ENCODE assay signal across 9 cellular contexts in the genomic region with DNA sequence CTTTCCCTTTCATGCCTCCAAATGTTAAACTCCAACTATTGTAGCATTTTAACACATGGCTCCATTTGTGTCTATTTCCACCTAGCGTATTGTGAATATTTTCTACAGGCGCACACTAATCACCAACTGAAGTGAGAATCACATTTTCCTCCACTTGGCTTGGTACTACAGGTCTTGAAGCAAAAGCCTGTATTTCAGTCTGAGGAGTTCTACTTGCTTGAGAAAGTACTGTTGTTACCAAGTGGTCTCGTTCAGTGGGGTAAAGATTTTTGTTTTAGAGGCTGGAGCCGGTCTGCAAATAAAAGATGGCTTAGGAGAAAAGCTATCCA. TPM values are rescaled to one million over a fixed set of nuclear protein-coding genes. Genes with fewer than 3 reads are reported as not detected.
DNase-seq lines count a peak whose midpoint lies in the region; ATAC-seq, FAIRE-seq and TF ChIP-seq lines count a peak whose summit lies in the region.
"Had no signal": no experiment of that assay in that cellular context is flagged by ENCODE, and none has a peak within 500 bp of the region (broad histone marks: within the 10 kb centered on the region; RNA-seq: fewer than 3 reads in every experiment).

No MANE protein-coding gene starts in this region.

- no peak for FAIRE-seq in HepG2 (lab: Jason Lieb, UNC)
- FAIRE-seq: G401.6 had no signal

- peak overlapping the region; percentile 87 for H3K9ac ChIP-seq in HepG2 (ENCODE audit: insufficient read depth, low read depth, low read length)

- peaks cover 16% of the 10 kb centered on the region for H3K36me3 Mint-ChIP-seq in activated CD8-positive, alpha-beta memory T cell treated with anti-CD3 and anti-CD28 coated beads, Interleukin-2, amount 10 ng/mL, durations not matched to agents 7 days and 5 days
- H3K36me3 Mint-ChIP-seq in activated naive CD8-positive, alpha-beta T cell, result peaks cover 5% of the 10 kb centered on the region

- ATAC-seq in activated CD8-positive, alpha-beta memory T cell treated with anti-CD3 and anti-CD28 coated beads, Interleukin-2, amount 10 ng/mL, durations not matched to agents 7 days and 5 days, result no peak
- ATAC-seq in HG03139 (IDR thresholded peaks at IDR 0.05; ENCODE audit: unreplicated experiment), result peak; percentile 4
- peak; percentile 14 for ATAC-seq in HepG2
- no peak for ATAC-seq in mucosa of descending colon

- no peaks in the 10 kb centered on the region for H3K9me3 Mint-ChIP-seq in activated CD8-positive, alpha-beta memory T cell treated with anti-CD3 and anti-CD28 coated beads, Interleukin-2, amount 10 ng/mL, durations not matched to agents 7 days and 5 days (ENCODE audit: low read depth)
- no peaks in the 10 kb centered on the region for H3K9me3 Mint-ChIP-seq in activated naive CD8-positive, alpha-beta T cell (ENCODE audit: low read depth)

- H2AFZ ChIP-seq in HepG2 (ENCODE audit: low read length), result peak overlapping the region; percentile 98

- H3K27me3 ChIP-seq in HepG2 (ENCODE audit: control insufficient read depth in 1 of 2, insufficient read depth in 2 of 2, low read length in 2 of 2) (no peaks in the 10 kb centered on the region), transverse colon (no peaks in the 10 kb centered on the region)

- H3K4me3 Mint-ChIP-seq in activated CD8-positive, alpha-beta memory T cell treated with anti-CD3 and anti-CD28 coated beads, Interleukin-2, amount 10 ng/mL, durations not matched to agents 7 days and 5 days, result peak overlapping the region; percentile 87
- H3K4me3 Mint-ChIP-seq in activated naive CD8-positive, alpha-beta T cell, result peak overlapping the region; percentile 96

- intact Hi-C loops in HepG2 (cut with micrococcal nuclease; ENCODE audit: unreplicated experiment), result loop anchor here (1.0 to 10.0 kb wide), 2 partner anchors 54 to 89 kb away; no protein-coding TSS in a partner anchor
- intact Hi-C loops in transverse colon (cut with DNase I; ENCODE audit: low total_unique reads), result no loop called here
- intact Hi-C loops in mucosa of descending colon (cut with DNase I, micrococcal nuclease), result no loop called here

- H3K36me3 ChIP-seq in HepG2 (replicated peaks in 1 of 2; ENCODE audit: control insufficient read depth in 1 of 2, insufficient read depth in 2 of 2, low read length in 2 of 2) (peaks cover 0 to 4% of the 10 kb centered on the region in 2 experiments; a peak in 1 of 5 replicates), transverse colon (no peaks in the 10 kb centered on the region), mucosa of descending colon (ENCODE audit: low read depth) (no peaks in the 10 kb centered on the region)

- H3K4me1 ChIP-seq in HepG2 (ENCODE audit: insufficient read depth, low read length), result peaks cover 26% of the 10 kb centered on the region
- peaks cover 0 to 17% (median 12%) of the 10 kb centered on the region in 4 donors for H3K4me1 ChIP-seq in transverse colon
- peaks cover 8% of the 10 kb centered on the region for H3K4me1 ChIP-seq in mucosa of descending colon (ENCODE audit: low read depth)

- H3K9me3 ChIP-seq in HepG2 (ENCODE audit: low read length) (no peaks in the 10 kb centered on the region), transverse colon (no peaks in the 10 kb centered on the region), mucosa of descending colon (no peaks in the 10 kb centered on the region)

- WGBS in HepG2 (ENCODE audit: low lambda C conversion rate), result 12% methylated on average over 4 of the region's 4 CpGs
- WGBS in transverse colon (ENCODE audit: low coverage in 1 of 2), 2 donors, result 32 to 73% methylated on average over 3 to 4 of the region's 4 CpGs

- DNase-seq in activated CD8-positive, alpha-beta memory T cell treated with anti-CD3 and anti-CD28 coated beads, Interleukin-2, amount 10 ng/mL, durations not matched to agents 7 days and 5 days, result no peak
- no peak for DNase-seq in activated CD8-positive, alpha-beta memory T cell treated with anti-CD3 and anti-CD28 coated beads, Interleukin-2, amount 50 U/mL, for 48 hours
- DNase-seq in HepG2 (ENCODE audit: low spot score) (no peak), transverse colon (no peak), mucosa of descending colon (no peak), NCI-H69 (lab: John Stamatoyannopoulos, UW) (no peak)

- no peak for TF ChIP-seq CTCF in HepG2 (CRISPR knock-in tag; IDR thresholded peaks at IDR 0.05)
- TF ChIP-seq CTCF in transverse colon (IDR thresholded peaks at IDR 0.05), result no peak
- no peak for TF ChIP-seq CTCF in mucosa of descending colon (IDR thresholded peaks at IDR 0.05)

- H3K4me1 Mint-ChIP-seq in activated CD8-positive, alpha-beta memory T cell treated with anti-CD3 and anti-CD28 coated beads, Interleukin-2, amount 10 ng/mL, durations not matched to agents 7 days and 5 days, result peaks cover 23% of the 10 kb centered on the region
- H3K4me1 Mint-ChIP-seq in activated naive CD8-positive, alpha-beta T cell (ENCODE audit: low read depth), result peaks cover 28% of the 10 kb centered on the region

- H3K27ac ChIP-seq in HepG2 (ENCODE audit: extremely low read length, insufficient read depth, low read length) (peak overlapping the region; percentile 86), transverse colon (peak overlapping the region; percentile 90 to 96 (median 92))

- H3K79me2 ChIP-seq in HepG2 (ENCODE audit: insufficient read depth, low read length), result peaks cover 35% of the 10 kb centered on the region

- H3K27me3 Mint-ChIP-seq in activated CD8-positive, alpha-beta memory T cell treated with anti-CD3 and anti-CD28 coated beads, Interleukin-2, amount 10 ng/mL, durations not matched to agents 7 days and 5 days, result no peaks in the 10 kb centered on the region
- no peaks in the 10 kb centered on the region for H3K27me3 Mint-ChIP-seq in activated naive CD8-positive, alpha-beta T cell

- in situ Hi-C loops in HepG2 (cut with HindIII; ENCODE audit: extremely low pct_ligation_motif_present, low pct_unique_long_range_greater_than_20kb) (loop anchor here (5.0 kb wide), 1 partner anchor 86 kb away; no protein-coding TSS in a partner anchor), transverse colon (cut with MboI; ENCODE audit: low pct_ligation_motif_present in 1 of 4, low pct_unique_long_range_greater_than_20kb in 1 of 4, low sequenced_read_pairs in 3 of 4) (no loop called here)

- CTCF ChIA-PET in activated CD8-positive, alpha-beta memory T cell treated with anti-CD3 and anti-CD28 coated beads, Interleukin-2, amount 10 ng/mL, durations not matched to agents 7 days and 5 days (lab: Charles Lee), result no interaction called here
- CTCF ChIA-PET in HepG2 (lab: Yijun Ruan, JAX; ENCODE audit: low intra/inter-chr PET ratio, low total read pairs), result no interaction called here

- peak overlapping the region; percentile 89 to 94 (median 93) for H3K4me3 ChIP-seq in HepG2 (replicated peaks in 1 of 3; ENCODE audit: insufficient read depth in 1 of 3, low read depth in 2 of 3, low read length in 3 of 3)
- H3K4me3 ChIP-seq in transverse colon, result peak overlapping the region; percentile 57 to 86 (median 67)
- H3K4me3 ChIP-seq in mucosa of descending colon, result no peak overlapping the region

- peak overlapping the region; percentile 88 for H3K4me2 ChIP-seq in HepG2 (ENCODE audit: low read depth, low read length)

- BruUV-seq in HepG2 (replicated peaks; lab: Mats Ljungman, UMichigan), result TSS peak; percentile 77

- no peak for TF ChIP-seq RAD21 in HepG2 (CRISPR knock-in tag; IDR thresholded peaks at IDR 0.05)

- no peak for TF ChIP-seq EP300 in HepG2 (IDR thresholded peaks at IDR 0.05; ENCODE audit: low read depth in 2 of 2, low read length in 2 of 2)
- TF ChIP-seq EP300 in HepG2 (CRISPR knock-in tag; IDR thresholded peaks at IDR 0.05; ENCODE audit: borderline replicate concordance), result no peak
- TF ChIP-seq EP300 in transverse colon (IDR thresholded peaks at IDR 0.05; ENCODE audit: low read depth), result no peak

- peak overlapping the region; percentile 85 for H3K27ac Mint-ChIP-seq in activated CD8-positive, alpha-beta memory T cell treated with anti-CD3 and anti-CD28 coated beads, Interleukin-2, amount 10 ng/mL, durations not matched to agents 7 days and 5 days
- H3K27ac Mint-ChIP-seq in activated naive CD8-positive, alpha-beta T cell, result peak overlapping the region; percentile 92

- no peak for TF ChIP-seq POLR2A in HepG2 (IDR thresholded peaks at IDR 0.05; ENCODE audit: insufficient read depth in 1 of 2, low read depth in 2 of 2, low read length in 2 of 2)
- TF ChIP-seq POLR2A in transverse colon (IDR thresholded peaks at IDR 0.05), result no peak

- no peaks in the 10 kb centered on the region; the same call in 1 of the 2 replicates for H4K20me1 ChIP-seq in HepG2 (ENCODE audit: insufficient read depth, low read length)

- POLR2A ChIA-PET in HepG2 (lab: Yijun Ruan, JAX), result interaction anchor here (0.6 kb wide), 1 partner anchor 768 kb away, joined by 3 read pairs; no protein-coding TSS in a partner anchor

TF ChIP-seq in HepG2, 621 proteins besides CTCF, POLR2A, EP300 and RAD21 (continues in another document):
- 0 out of 2 replicates have a peak, but pooled peaks have one; percentile 7 for TF ChIP-seq HOXA5 (CRISPR knock-in tag; IDR thresholded peaks at IDR 0.05)

RNA-seq across cellular contexts. Expression of gene PTBP2, which starts 0.6 kb away (rescaled TPM):
- 10 to 100 TPM; 10.7 to 13.3 TPM for total RNA-seq in activated CD8-positive, alpha-beta memory T cell treated with anti-CD3 and anti-CD28 coated beads, Interleukin-2, amount 10 ng/mL, durations not matched to agents 7 days and 5 days
- 9.9 and 14.1 TPM in 2 replicates for total RNA-seq in HepG2 (2016; rRNA removed; fragmentation: Illumina TruSeq; extraction: Trizol)
- 5.8 and 8.5 TPM in 2 replicates for total RNA-seq in HepG2 (2016; cell fraction: cytosol; rRNA removed; fragmentation: Illumina TruSeq; extraction: Trizol; ENCODE audit: low read depth)
- total RNA-seq in HepG2 (2016; cell fraction: insoluble cytoplasmic fraction; rRNA removed; fragmentation: Illumina TruSeq; extraction: Trizol), result 9.0 and 12.0 TPM in 2 replicates
- total RNA-seq in HepG2 (2016; cell fraction: membrane; rRNA removed; fragmentation: Illumina TruSeq; extraction: Trizol), result 5.1 and 6.8 TPM in 2 replicates
- total RNA-seq in HepG2 (2016; cell fraction: nucleus; rRNA removed; fragmentation: Illumina TruSeq; extraction: Trizol), result 49.4 and 51.6 TPM in 2 replicates
- polyA plus RNA-seq in HepG2 (2011; rRNA removed), result 8.3 and 10.5 TPM in 2 replicates
- polyA plus RNA-seq in HepG2 (2011; cell fraction: cytosol; rRNA removed), result 2.1 and 3.6 TPM in 2 replicates
- polyA plus RNA-seq in HepG2 (2011; cell fraction: nucleus; rRNA removed), result 18.9 and 26.3 TPM in 2 replicates
- 8.2 and 10.8 TPM in 2 replicates for polyA plus RNA-seq in HepG2 (2012)
- 1.9 and 2.6 TPM in 2 replicates for polyA plus RNA-seq in HepG2 (2016; cell fraction: cytosol; fragmentation: Illumina TruSeq; extraction: Trizol; ENCODE audit: low read depth)
- polyA plus RNA-seq in HepG2 (2016; cell fraction: insoluble cytoplasmic fraction; fragmentation: Illumina TruSeq; extraction: Trizol; ENCODE audit: low read depth), result 7.2 and 8.1 TPM in 2 replicates
- polyA plus RNA-seq in HepG2 (2016; cell fraction: membrane; fragmentation: Illumina TruSeq; extraction: Trizol; ENCODE audit: low read depth), result 2.8 and 3.7 TPM in 2 replicates
- polyA plus RNA-seq in HepG2 (2016; cell fraction: nucleus; fragmentation: Illumina TruSeq; extraction: Trizol; ENCODE audit: insufficient read depth, low read depth), result 52.0 and 58.2 TPM in 2 replicates
- 15.9 and 17.8 TPM in 2 replicates for polyA minus RNA-seq in HepG2 (2011; rRNA and poly(A)+ RNA removed; ENCODE audit: low replicate concordance)
- 2.9 and 3.0 TPM in 2 replicates for polyA minus RNA-seq in HepG2 (2011; cell fraction: cytosol; rRNA and poly(A)+ RNA removed)
- 109 and 116 TPM in 2 replicates for polyA minus RNA-seq in HepG2 (2011; cell fraction: nucleus; rRNA and poly(A)+ RNA removed)
- 100 to 1,000 TPM in 1 of 4 donors, 10 to 100 TPM in 3; 24.7 to 630 (median 44.3) TPM for total RNA-seq in transverse colon
- total RNA-seq in mucosa of descending colon, result 10 to 100 TPM; 12.0 to 69.3 (median 15.9) TPM

Comparison
In these comparisons a context has a peak if more than half of its experiments do, and no peak if none do; other contexts are left out.
1. ATAC-seq: peak in HG03139 (single experiment) and HepG2 (single experiment); none in activated CD8-positive, alpha-beta memory T cell treated with anti-CD3 and anti-CD28 coated beads, Interleukin-2, amount 10 ng/mL, durations not matched to agents 7 days and 5 days (single experiment) and mucosa of descending colon (single experiment).